Comparison of ENCODE assay signal across 15 cellular contexts in genomic region chr5:173794901-173795416, GRCh38.
"Had no signal": no experiment of that assay in that cellular context is flagged by ENCODE, and none has a peak within 500 bp of the region (broad histone marks: within the 10 kb centered on the region; RNA-seq: fewer than 3 reads in every experiment).

No MANE protein-coding gene starts in this region.

- DNase-seq: activated B cell treated with CpG ODN at 0.5 μM for 24 hours; activated CD4-positive, alpha-beta T cell treated with anti-CD3 and anti-CD28 coated beads, Interleukin-2, amount 10 ng/mL, durations not matched to agents 24 days and 14 days; activated CD8-positive, alpha-beta memory T cell treated with anti-CD3 and anti-CD28 coated beads, Interleukin-2, amount 50 U/mL, for 4 hours; activated CD8-positive, alpha-beta T cell treated with anti-CD3 and anti-CD28 coated beads, Interleukin-2, amount 10 ng/mL, durations not matched to agents 7 days and 5 days; activated naive CD4-positive, alpha-beta T cell; activated naive CD8-positive, alpha-beta T cell treated with anti-CD3 and anti-CD28 coated beads, Interleukin-2, amount 10 ng/mL, durations not matched to agents 7 days and 5 days; activated T-cell treated with anti-CD3 and anti-CD28 coated beads, Interleukin-2, amount 50 U/mL, for 72 hours; effector memory CD4-positive, alpha-beta T cell; heart right ventricle; lower lobe of right lung; midbrain; naive thymus-derived CD8-positive, alpha-beta T cell had no signal

- H3K27me3 ChIP-seq: gastroesophageal sphincter, heart right ventricle, tibial artery had no signal

- H3K4me3 ChIP-seq: gastroesophageal sphincter, heart right ventricle, lower lobe of right lung, tibial artery had no signal

- ATAC-seq: activated CD8-positive, alpha-beta T cell treated with anti-CD3 and anti-CD28 coated beads, Interleukin-2, amount 10 ng/mL, durations not matched to agents 7 days and 5 days; activated T-cell treated with anti-CD3 and anti-CD28 coated beads, Interleukin-2, amount 50 U/mL, for 72 hours; gastroesophageal sphincter; naive thymus-derived CD8-positive, alpha-beta T cell; stimulated activated effector memory CD8-positive, alpha-beta T cell treated with anti-CD3 and anti-CD28 coated beads, Interleukin-12 subunit alpha, Interleukin-12 subunit beta, amount 100 ng/mL, for 72 hours had no signal

- H3K27ac ChIP-seq: gastroesophageal sphincter, heart right ventricle, lower lobe of right lung, tibial artery had no signal

- H3K4me1 ChIP-seq: gastroesophageal sphincter, tibial artery had no signal

- H3K9me3 ChIP-seq: gastroesophageal sphincter, heart right ventricle, lower lobe of right lung, tibial artery had no signal

- H3K36me3 ChIP-seq: gastroesophageal sphincter, heart right ventricle, lower lobe of right lung, tibial artery had no signal
